In genomic region chr7:139893999-139894398, GRCh38 we compare ENCODE assay signal across 18 cellular contexts.
DNase-seq lines count a peak whose midpoint lies in the region; ATAC-seq and TF ChIP-seq lines count a peak whose summit lies in the region.
"Had no signal": no experiment of that assay in that cellular context is flagged by ENCODE, and none has a peak within 500 bp of the region (broad histone marks: within the 10 kb centered on the region; RNA-seq: fewer than 3 reads in every experiment).

No MANE protein-coding gene starts in this region.

- no peak overlapping the region for H3K4me3 ChIP-seq in sigmoid colon
- H3K4me3 ChIP-seq: ascending aorta had no signal

- H3K9me3 Mint-ChIP-seq in naive B cell: peaks cover 0 to 3% (median 0%) of the 10 kb centered on the region in 7 donors
- H3K9me3 Mint-ChIP-seq: activated T-helper 17 cell treated with anti-CD3 and anti-CD28 coated beads, Interleukin-2, amount 50 U/mL, for 72 hours; CD8-positive, alpha-beta T cell had no signal

- no peaks in the 10 kb centered on the region for H3K9me3 ChIP-seq in sigmoid colon
- H3K9me3 ChIP-seq: ascending aorta had no signal

- no peak for TF ChIP-seq EP300 in sigmoid colon (IDR thresholded peaks at IDR 0.05)

- H3K27ac Mint-ChIP-seq in naive B cell: no peak overlapping the region
- H3K27ac Mint-ChIP-seq: activated CD4-positive, alpha-beta T cell treated with anti-CD3 and anti-CD28 coated beads for 36 hours; CD8-positive, alpha-beta T cell had no signal

- no peak for TF ChIP-seq POLR2A in sigmoid colon (IDR thresholded peaks at IDR 0.05)

- H3K27me3 ChIP-seq in sigmoid colon: no peaks in the 10 kb centered on the region
- H3K27me3 ChIP-seq: ascending aorta had no signal

- no peak overlapping the region for H3K27ac ChIP-seq in sigmoid colon
- H3K27ac ChIP-seq: ascending aorta had no signal

- peak overlapping the region in 5 of 8 donors; percentile 22 to 83 (median 59) for H3K4me3 Mint-ChIP-seq in naive B cell
- H3K4me3 Mint-ChIP-seq: activated CD4-positive, alpha-beta T cell treated with anti-CD3 and anti-CD28 coated beads for 36 hours; activated T-helper 17 cell treated with anti-CD3 and anti-CD28 coated beads, Interleukin-2, amount 50 U/mL, for 72 hours; CD8-positive, alpha-beta T cell had no signal

- H3K27me3 Mint-ChIP-seq in naive B cell: no peaks in the 10 kb centered on the region
- H3K27me3 Mint-ChIP-seq: activated CD4-positive, alpha-beta T cell treated with anti-CD3 and anti-CD28 coated beads for 36 hours; activated T-helper 17 cell treated with anti-CD3 and anti-CD28 coated beads, Interleukin-2, amount 50 U/mL, for 72 hours had no signal

- ATAC-seq in GM18868 (IDR thresholded peaks at IDR 0.05; ENCODE audit: unreplicated experiment) (peak; percentile 85), GM21619 (IDR thresholded peaks at IDR 0.05; ENCODE audit: unreplicated experiment) (peak; percentile 69), HG03378 (IDR thresholded peaks at IDR 0.05; ENCODE audit: unreplicated experiment) (peak; percentile 83), naive B cell (ENCODE audit: low read depth in 2 of 2) (peak in 1 of 2 donors; percentile 65), SK-N-SH treated with all-trans-retinoic acid at 6 μM for 48 hours (no peak)
- ATAC-seq: activated CD4-positive, alpha-beta T cell treated with anti-CD3 and anti-CD28 coated beads for 36 hours; activated T-helper 17 cell treated with anti-CD3 and anti-CD28 coated beads, Interleukin-2, amount 50 U/mL, for 72 hours; CD8-positive, alpha-beta T cell; PC-3 had no signal

- H3K36me3 Mint-ChIP-seq in naive B cell: peaks cover 0 to 2% of the 10 kb centered on the region in 2 donors
- H3K36me3 Mint-ChIP-seq: CD8-positive, alpha-beta T cell had no signal

- no peak for TF ChIP-seq CTCF in sigmoid colon (IDR thresholded peaks at IDR 0.05)

- WGBS in sigmoid colon, 2 donors: 78 to 89% methylated on average over 4 of the region's 4 CpGs

- H3K4me1 Mint-ChIP-seq in naive B cell: peaks cover 16 to 27% (median 21%) of the 10 kb centered on the region in 3 donors
- H3K4me1 Mint-ChIP-seq: activated CD4-positive, alpha-beta T cell treated with anti-CD3 and anti-CD28 coated beads for 36 hours had no signal

- DNase-seq in naive B cell (no peak), sigmoid colon (no peak)
- no peak for DNase-seq in activated CD4-positive, alpha-beta T cell treated with anti-CD3 and anti-CD28 coated beads, Interleukin-2, amount 50 U/mL, for 48 hours
- DNase-seq: activated CD4-positive, alpha-beta T cell treated with anti-CD3 and anti-CD28 coated beads for 36 hours; CD8-positive, alpha-beta T cell; dermis blood vessel endothelial cell; GDM1; mesendoderm; NCI-H446; nucleus accumbens; PC-3; SW 1271 had no signal

- intact Hi-C loops in sigmoid colon (cut with DNase I): no loop called here

- no peaks in the 10 kb centered on the region for H3K4me1 ChIP-seq in sigmoid colon
- H3K4me1 ChIP-seq: ascending aorta had no signal

- no peaks in the 10 kb centered on the region for H3K36me3 ChIP-seq in sigmoid colon
- H3K36me3 ChIP-seq: ascending aorta had no signal

TF ChIP-seq in SK-N-SH treated with all-trans-retinoic acid at 6 μM for 48 hours, 23 proteins besides CTCF, POLR2A, EP300 and RAD21:
- no peak for TF ChIP-seq SNAI2 (CRISPR knock-in tag; IDR thresholded peaks at IDR 0.05)
- TF ChIP-seq ZNF8 (CRISPR knock-in tag; IDR thresholded peaks at IDR 0.05): no peak
- TF ChIP-seq RARB (CRISPR knock-in tag; IDR thresholded peaks at IDR 0.05): no peak
- TF ChIP-seq ESRRG (CRISPR knock-in tag; IDR thresholded peaks at IDR 0.05): no peak
- TF ChIP-seq ZC3H10 (CRISPR knock-in tag; IDR thresholded peaks at IDR 0.05): no peak
- TF ChIP-seq, protein P1, sequence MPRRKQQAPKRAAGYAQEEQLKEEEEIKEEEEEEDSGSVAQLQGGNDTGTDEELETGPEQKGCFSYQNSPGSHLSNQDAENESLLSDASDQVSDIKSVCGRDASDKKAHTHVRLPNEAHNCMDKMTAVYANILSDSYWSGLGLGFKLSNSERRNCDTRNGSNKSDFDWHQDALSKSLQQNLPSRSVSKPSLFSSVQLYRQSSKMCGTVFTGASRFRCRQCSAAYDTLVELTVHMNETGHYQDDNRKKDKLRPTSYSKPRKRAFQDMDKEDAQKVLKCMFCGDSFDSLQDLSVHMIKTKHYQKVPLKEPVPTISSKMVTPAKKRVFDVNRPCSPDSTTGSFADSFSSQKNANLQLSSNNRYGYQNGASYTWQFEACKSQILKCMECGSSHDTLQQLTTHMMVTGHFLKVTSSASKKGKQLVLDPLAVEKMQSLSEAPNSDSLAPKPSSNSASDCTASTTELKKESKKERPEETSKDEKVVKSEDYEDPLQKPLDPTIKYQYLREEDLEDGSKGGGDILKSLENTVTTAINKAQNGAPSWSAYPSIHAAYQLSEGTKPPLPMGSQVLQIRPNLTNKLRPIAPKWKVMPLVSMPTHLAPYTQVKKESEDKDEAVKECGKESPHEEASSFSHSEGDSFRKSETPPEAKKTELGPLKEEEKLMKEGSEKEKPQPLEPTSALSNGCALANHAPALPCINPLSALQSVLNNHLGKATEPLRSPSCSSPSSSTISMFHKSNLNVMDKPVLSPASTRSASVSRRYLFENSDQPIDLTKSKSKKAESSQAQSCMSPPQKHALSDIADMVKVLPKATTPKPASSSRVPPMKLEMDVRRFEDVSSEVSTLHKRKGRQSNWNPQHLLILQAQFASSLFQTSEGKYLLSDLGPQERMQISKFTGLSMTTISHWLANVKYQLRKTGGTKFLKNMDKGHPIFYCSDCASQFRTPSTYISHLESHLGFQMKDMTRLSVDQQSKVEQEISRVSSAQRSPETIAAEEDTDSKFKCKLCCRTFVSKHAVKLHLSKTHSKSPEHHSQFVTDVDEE (CRISPR knock-in tag; IDR thresholded peaks at IDR 0.05): no peak
- no peak for TF ChIP-seq ARNTL (CRISPR knock-in tag; IDR thresholded peaks at IDR 0.05; ENCODE audit: borderline replicate concordance, low read depth)
- TF ChIP-seq, protein P2, sequence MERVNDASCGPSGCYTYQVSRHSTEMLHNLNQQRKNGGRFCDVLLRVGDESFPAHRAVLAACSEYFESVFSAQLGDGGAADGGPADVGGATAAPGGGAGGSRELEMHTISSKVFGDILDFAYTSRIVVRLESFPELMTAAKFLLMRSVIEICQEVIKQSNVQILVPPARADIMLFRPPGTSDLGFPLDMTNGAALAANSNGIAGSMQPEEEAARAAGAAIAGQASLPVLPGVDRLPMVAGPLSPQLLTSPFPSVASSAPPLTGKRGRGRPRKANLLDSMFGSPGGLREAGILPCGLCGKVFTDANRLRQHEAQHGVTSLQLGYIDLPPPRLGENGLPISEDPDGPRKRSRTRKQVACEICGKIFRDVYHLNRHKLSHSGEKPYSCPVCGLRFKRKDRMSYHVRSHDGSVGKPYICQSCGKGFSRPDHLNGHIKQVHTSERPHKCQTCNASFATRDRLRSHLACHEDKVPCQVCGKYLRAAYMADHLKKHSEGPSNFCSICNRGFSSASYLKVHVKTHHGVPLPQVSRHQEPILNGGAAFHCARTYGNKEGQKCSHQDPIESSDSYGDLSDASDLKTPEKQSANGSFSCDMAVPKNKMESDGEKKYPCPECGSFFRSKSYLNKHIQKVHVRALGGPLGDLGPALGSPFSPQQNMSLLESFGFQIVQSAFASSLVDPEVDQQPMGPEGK (CRISPR knock-in tag; IDR thresholded peaks at IDR 0.05; ENCODE audit: borderline replicate concordance): no peak
